In the genomic region with DNA sequence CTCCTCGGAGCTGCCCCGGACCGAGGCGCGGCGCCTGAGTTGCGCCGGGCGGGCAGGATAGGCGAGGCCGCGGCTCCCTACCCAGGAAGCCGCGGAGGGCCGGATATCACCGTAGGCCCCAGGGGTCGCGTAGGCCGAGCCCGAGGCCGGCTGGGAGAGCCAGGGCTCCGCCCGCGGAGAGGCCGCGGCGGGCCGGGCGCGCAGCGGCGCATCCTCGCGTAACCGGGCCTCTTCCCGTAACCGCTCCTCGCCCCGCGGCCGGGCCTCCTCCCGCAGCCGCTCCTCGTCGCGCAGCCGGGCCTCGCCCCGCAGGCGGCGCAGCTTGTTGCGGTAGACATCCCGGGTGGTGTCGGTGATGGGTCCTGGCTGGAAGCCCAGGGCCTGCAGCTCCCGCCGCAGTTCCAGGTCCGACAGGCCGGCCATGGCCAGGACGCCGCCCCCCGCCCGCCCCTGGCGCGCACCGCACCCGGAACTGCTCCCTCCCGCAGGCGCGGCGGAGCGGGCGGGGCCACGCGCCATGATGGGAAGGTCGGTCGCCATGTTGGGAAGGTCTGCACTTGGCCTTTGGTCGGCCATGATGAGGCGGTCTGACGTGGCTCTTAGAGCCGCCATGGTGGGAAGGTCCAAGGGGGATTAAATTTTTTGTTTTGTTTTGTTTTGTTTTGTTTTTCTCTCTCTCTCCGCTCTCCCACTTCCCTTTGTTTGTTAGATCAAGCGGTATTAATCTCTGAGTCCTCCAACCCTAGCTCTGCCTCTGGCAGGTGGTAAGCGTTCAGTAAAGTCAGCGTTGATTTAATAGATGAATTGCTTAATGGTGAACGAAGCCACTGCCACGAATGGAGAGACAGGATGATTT, we compare ENCODE assay signal across 8 cellular contexts. TPM values are rescaled to one million over a fixed set of nuclear protein-coding genes. Genes with fewer than 3 reads are reported as not detected.
DNase-seq lines count a peak whose midpoint lies in the region; ATAC-seq, FAIRE-seq and TF ChIP-seq lines count a peak whose summit lies in the region.

Gene LEMD2 (minus strand): TSS at position 437 of the 856 bp plus-strand sequence. CDS start 14 bp downstream, at position 423.

- CTCF ChIA-PET in Calu3 (lab: Charles Lee), result interaction anchor here (0.6 to 2.1 kb wide), 2 partner anchors 18 to 78 kb away, joined by 3 to 5 read pairs; partner anchors contain the start of gene UQCC2
- CTCF ChIA-PET in endothelial cell of umbilical vein (lab: Charles Lee), result interaction anchor here (1.1 to 8.8 kb wide), 4 partner anchors 10 to 239 kb away, joined by 3 to 155 read pairs (median 12); no protein-coding TSS in a partner anchor

- peak; percentile 94 for FAIRE-seq in endothelial cell of umbilical vein (lab: Jason Lieb, UNC)

- H2AFZ ChIP-seq in OCI-LY3 (ENCODE audit: low read depth, low read length) (peak within 1 kb of the TSS; percentile 93), endothelial cell of umbilical vein (ENCODE audit: low read depth, low read length) (peak within 1 kb of the TSS; percentile 49)

- WGBS in HUES64, result 5% methylated on average over 86 of the region's 86 CpGs

- DNase-seq in Calu3 (peak; percentile 99), endothelial cell of umbilical vein (ENCODE audit: low read depth, low spot score) (peak; percentile 94), middle frontal gyrus (ENCODE audit: extremely low spot score, low spot score) (peak; percentile 85)
- peak; percentile 95 for DNase-seq in activated CD8-positive, alpha-beta memory T cell treated with anti-CD3 and anti-CD28 coated beads, Interleukin-2, amount 50 U/mL, for 48 hours
- DNase-seq in stimulated activated CD8-positive, alpha-beta memory T cell treated with anti-CD3 and anti-CD28 coated beads, Interleukin-2, amount 100 ng/mL, for 1 hour (ENCODE audit: low read depth in 2 of 2), result peak; percentile 81 to 87

- H3K79me2 ChIP-seq in OCI-LY3 (ENCODE audit: low read length) (peaks cover 42% of the 10 kb centered on the region), endothelial cell of umbilical vein (ENCODE audit: control insufficient read depth, insufficient read depth, low read length) (peaks cover 30% of the 10 kb centered on the region)

- H3K4me1 ChIP-seq in HUES64 (ENCODE audit: insufficient read depth, low read length) (peaks cover 60% of the 10 kb centered on the region), OCI-LY3 (ENCODE audit: low read length) (peaks cover 12% of the 10 kb centered on the region), endothelial cell of umbilical vein (ENCODE audit: control insufficient read depth, extremely low read depth, insufficient read depth, low read length) (peaks cover 41% of the 10 kb centered on the region)

- peak; percentile 94 for TF ChIP-seq POLR2A in endothelial cell of umbilical vein (IDR thresholded peaks at IDR 0.05; ENCODE audit: low read depth, low read length)

- no peaks in the 10 kb centered on the region for H3K9me1 ChIP-seq in endothelial cell of umbilical vein (replicated peaks; ENCODE audit: control insufficient read depth, extremely low read depth, insufficient read depth, low read length)

- BruUV-seq in Calu3 (replicated peaks; lab: Mats Ljungman, UMichigan) (no TSS peak), endothelial cell of umbilical vein (replicated peaks; lab: Mats Ljungman, UMichigan) (no TSS peak)

- peaks cover 24% of the 10 kb centered on the region for H3K36me3 Mint-ChIP-seq in Calu3 (ENCODE audit: insufficient read depth, unreplicated experiment)

- dilution Hi-C loops in endothelial cell of umbilical vein (cut with MboI; ENCODE audit: extremely low pct_ligation_motif_present, low sequenced_read_pairs), result no loop called here

- H3K4me3 Mint-ChIP-seq in Calu3 (ENCODE audit: low read depth, unreplicated experiment), result peak within 1 kb of the TSS; percentile 77

- ATAC-seq in GM21447 (IDR thresholded peaks at IDR 0.05; ENCODE audit: unreplicated experiment), result peak; percentile 79

- H3K27ac ChIP-seq in HUES64 (ENCODE audit: low read depth, low read length) (peak within 1 kb of the TSS; percentile 80), OCI-LY3 (ENCODE audit: low read length) (peak within 1 kb of the TSS; percentile 67), endothelial cell of umbilical vein (ENCODE audit: insufficient read depth, low read depth, low read length) (peak within 1 kb of the TSS; percentile 94)

- H3K4me2 ChIP-seq in OCI-LY3 (ENCODE audit: low read length) (peak within 1 kb of the TSS; percentile 85), endothelial cell of umbilical vein (ENCODE audit: insufficient read depth, low read length) (peak within 1 kb of the TSS; percentile 91)

- H3K27me3 ChIP-seq in HUES64 (ENCODE audit: insufficient read depth, low read length) (no peaks in the 10 kb centered on the region), OCI-LY3 (ENCODE audit: low read depth, low read length) (no peaks in the 10 kb centered on the region), endothelial cell of umbilical vein (ENCODE audit: control insufficient read depth in 2 of 2, insufficient read depth in 2 of 2, low read length in 2 of 2) (peaks cover 0 to 2% of the 10 kb centered on the region in 2 experiments)

- intact Hi-C loops in Calu3 (cut with micrococcal nuclease; ENCODE audit: unreplicated experiment), result no loop called here
- intact Hi-C loops in endothelial cell of umbilical vein (cut with micrococcal nuclease), result loop anchor here (1.0 kb wide), 2 partner anchors 8 to 18 kb away; no protein-coding TSS in a partner anchor

- peaks cover 44% of the 10 kb centered on the region for H3K27me3 Mint-ChIP-seq in Calu3 (ENCODE audit: unreplicated experiment)

- peak within 1 kb of the TSS; percentile 75 for H3K27ac Mint-ChIP-seq in Calu3 (ENCODE audit: unreplicated experiment)

- peak within 1 kb of the TSS; percentile 86 for H3K9ac ChIP-seq in HUES64 (ENCODE audit: low read depth, low read length)
- peak within 1 kb of the TSS; percentile 77 for H3K9ac ChIP-seq in OCI-LY3 (ENCODE audit: low read length)
- H3K9ac ChIP-seq in endothelial cell of umbilical vein (replicated peaks; ENCODE audit: extremely low read depth, insufficient read depth, low read length), result peak within 1 kb of the TSS; percentile 96

- peaks cover 9% of the 10 kb centered on the region for H3K4me1 Mint-ChIP-seq in Calu3 (ENCODE audit: low read depth, unreplicated experiment)

- H3K36me3 ChIP-seq in HUES64 (ENCODE audit: insufficient read depth, low read length), result peaks cover 21% of the 10 kb centered on the region
- H3K36me3 ChIP-seq in OCI-LY3 (replicated peaks; ENCODE audit: low read depth, low read length), result peaks cover 14% of the 10 kb centered on the region
- peaks cover 0 to 5% of the 10 kb centered on the region in 2 experiments for H3K36me3 ChIP-seq in endothelial cell of umbilical vein (ENCODE audit: control insufficient read depth in 2 of 2, extremely low read depth in 1 of 2, insufficient read depth in 2 of 2, low read length in 2 of 2)

- no peaks in the 10 kb centered on the region for H3K9me3 Mint-ChIP-seq in Calu3 (ENCODE audit: low read depth, unreplicated experiment)

- POLR2A ChIA-PET in endothelial cell of umbilical vein (lab: Charles Lee), result interaction anchor here (5.4 kb wide), 1 partner anchor 17 kb away, joined by 22 read pairs; no protein-coding TSS in a partner anchor

- peak within 1 kb of the TSS; percentile 83 for H3K4me3 ChIP-seq in HUES64 (ENCODE audit: low read length)
- H3K4me3 ChIP-seq in OCI-LY3 (ENCODE audit: low read length), result peak within 1 kb of the TSS; percentile 88
- peak within 1 kb of the TSS; percentile 48 to 83 (median 76) for H3K4me3 ChIP-seq in endothelial cell of umbilical vein (replicated peaks in 1 of 3; ENCODE audit: insufficient read depth in 1 of 3, low read depth in 1 of 3, low read length in 3 of 3)

- no peak for TF ChIP-seq CTCF in Calu3 (IDR thresholded peaks at IDR 0.05; ENCODE audit: unreplicated experiment)
- no peak for TF ChIP-seq CTCF in OCI-LY3 (IDR thresholded peaks at IDR 0.05; ENCODE audit: low read depth, low read length)
- TF ChIP-seq CTCF in endothelial cell of umbilical vein (IDR thresholded peaks at IDR 0.05; ENCODE audit: extremely low read depth in 1 of 2, insufficient read depth in 1 of 2, low read depth in 1 of 2, low read length in 2 of 2), result no peak

- peaks cover 14% of the 10 kb centered on the region for H4K20me1 ChIP-seq in OCI-LY3 (ENCODE audit: insufficient read depth, low read length)
- no peaks in the 10 kb centered on the region for H4K20me1 ChIP-seq in endothelial cell of umbilical vein (replicated peaks; ENCODE audit: control insufficient read depth, extremely low read depth, insufficient read depth, low read length)

- H3K9me3 ChIP-seq in HUES64 (ENCODE audit: insufficient read depth, low read depth, low read length) (no peaks in the 10 kb centered on the region), OCI-LY3 (ENCODE audit: insufficient read depth, low read length) (no peaks in the 10 kb centered on the region), endothelial cell of umbilical vein (replicated peaks; ENCODE audit: control insufficient read depth, insufficient read depth, low read length) (no peaks in the 10 kb centered on the region)

TF ChIP-seq in endothelial cell of umbilical vein, 7 proteins besides CTCF, POLR2A, EP300 and RAD21:
- TF ChIP-seq MYC (IDR thresholded peaks at IDR 0.05; ENCODE audit: low read depth, low read length) (no peak), FOS (IDR thresholded peaks at IDR 0.05; ENCODE audit: borderline replicate concordance, insufficient read depth, low read length) (no peak), GATA2 (IDR thresholded peaks at IDR 0.05; ENCODE audit: insufficient read depth, insufficient read length, low read depth, low read length) (no peak), JUN (IDR thresholded peaks at IDR 0.05; ENCODE audit: borderline replicate concordance, insufficient read depth, insufficient read length, low read depth) (no peak), EZH2 (IDR thresholded peaks at IDR 0.05; ENCODE audit: borderline replicate concordance, low read depth, low read length, severe bottlenecking) (no peak), POLR2AphosphoS5 (IDR thresholded peaks at IDR 0.05; ENCODE audit: insufficient read depth, low read depth, low read length) (peak; percentile 100)

RNA-seq across cellular contexts. Expression of gene LEMD2, which starts in this region (rescaled TPM):
- 117 and 126 TPM in 2 replicates for total RNA-seq in Calu3 (2022)
- 34.2 TPM for polyA plus RNA-seq in HUES64 (2013, experiment 1 of 2)
- polyA plus RNA-seq in HUES64 (2013, experiment 2 of 2), result 32.4 TPM
- 81.8 and 84.3 TPM in 2 replicates for total RNA-seq in endothelial cell of umbilical vein
- 54.9 and 61.1 TPM in 2 replicates for polyA plus RNA-seq in endothelial cell of umbilical vein
- 51.9 and 65.9 TPM in 2 replicates for polyA plus RNA-seq in endothelial cell of umbilical vein (2011; cell fraction: cytosol; rRNA removed)
- polyA plus RNA-seq in endothelial cell of umbilical vein (2011; cell fraction: nucleus; rRNA removed), result 178 and 190 TPM in 2 replicates
- polyA plus RNA-seq in endothelial cell of umbilical vein (2012), result 38.6 and 40.5 TPM in 2 replicates
- 75.4 and 78.6 TPM in 2 replicates for polyA minus RNA-seq in endothelial cell of umbilical vein
- polyA minus RNA-seq in endothelial cell of umbilical vein (2011; cell fraction: cytosol; rRNA and poly(A)+ RNA removed), result 18.9 TPM
- polyA minus RNA-seq in endothelial cell of umbilical vein (2011; cell fraction: nucleus; rRNA and poly(A)+ RNA removed), result 88.2 and 102 TPM in 2 replicates

Comparison
In these comparisons a context has a peak if more than half of its experiments do, and no peak if none do; other contexts are left out.
1. Peak in every context shown above with its lines: DNase-seq, ATAC-seq, H3K4me3 ChIP-seq and H3K27ac ChIP-seq.